ENCODE assay signal across 15 cellular contexts in the genomic region with DNA sequence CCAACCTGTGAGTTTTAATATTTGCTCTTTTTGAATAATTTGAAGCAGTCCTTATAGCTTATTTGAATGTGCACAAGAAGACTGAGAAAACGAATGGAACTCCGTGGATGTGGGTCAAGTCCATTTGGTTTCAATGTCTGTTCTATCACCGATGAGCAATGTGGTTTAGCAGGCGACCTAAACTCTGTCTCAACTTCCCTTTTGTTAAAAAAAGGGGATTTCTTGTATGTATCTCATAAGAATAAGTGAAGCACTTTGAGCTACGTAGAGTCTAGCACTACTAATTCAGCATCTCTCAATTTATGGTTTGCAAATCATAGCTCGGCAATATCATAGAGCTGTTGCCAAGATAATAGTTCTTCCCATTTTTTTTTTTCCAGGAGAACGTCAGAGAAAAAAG. TPM values are rescaled to one million over a fixed set of nuclear protein-coding genes. Genes with fewer than 3 reads are reported as not detected.
DNase-seq lines count a peak whose midpoint lies in the region; ATAC-seq and TF ChIP-seq lines count a peak whose summit lies in the region.
"Had no signal": no experiment of that assay in that cellular context is flagged by ENCODE, and none has a peak within 500 bp of the region (broad histone marks: within the 10 kb centered on the region; RNA-seq: fewer than 3 reads in every experiment).

No MANE protein-coding gene starts in this region.

- intact Hi-C loops in Panc1 (cut with micrococcal nuclease; ENCODE audit: unreplicated experiment), result no loop called here
- intact Hi-C loops in Right ventricle myocardium inferior (cut with DNase I), result no loop called here

- no peak overlapping the region for H3K4me3 ChIP-seq in Panc1 (ENCODE audit: low read depth in 2 of 2, low read length in 2 of 2)
- H3K4me3 ChIP-seq: thoracic aorta had no signal

- POLR2A ChIA-PET in Panc1 (lab: Charles Lee), result no interaction called here
- POLR2A ChIA-PET in activated CD4-positive, alpha-beta T cell treated with anti-CD3 and anti-CD28 coated beads, Interleukin-2, amount 10 ng/mL, durations not matched to agents 7 days and 5 days (lab: Charles Lee), result no interaction called here

- ATAC-seq in GM18520 (IDR thresholded peaks at IDR 0.05; ENCODE audit: unreplicated experiment) (peak; percentile 23), HG03060 (IDR thresholded peaks at IDR 0.05; ENCODE audit: low read depth, unreplicated experiment) (peak; percentile 32), Panc1 (no peak), HG03460 (IDR thresholded peaks at IDR 0.05; ENCODE audit: unreplicated experiment) (no peak), Right ventricle myocardium inferior (no peak)
- ATAC-seq: activated T-cell treated with anti-CD3 and anti-CD28 coated beads, Interleukin-2, amount 50 U/mL, for 4 hours had no signal

- no peak for TF ChIP-seq CTCF in Panc1 (IDR thresholded peaks at IDR 0.05)

- H3K36me3 ChIP-seq in Panc1 (ENCODE audit: control insufficient read depth, insufficient read depth, low read length), result no peaks in the 10 kb centered on the region
- H3K36me3 ChIP-seq: thoracic aorta had no signal

- no peak overlapping the region for H3K4me3 Mint-ChIP-seq in activated CD4-positive, alpha-beta T cell treated with anti-CD3 and anti-CD28 coated beads, Interleukin-2, amount 10 ng/mL, durations not matched to agents 7 days and 5 days
- H3K4me3 Mint-ChIP-seq: activated T-cell treated with anti-CD3 and anti-CD28 coated beads, Interleukin-2, amount 50 U/mL, for 4 hours had no signal

- H3K4me1 Mint-ChIP-seq in activated CD4-positive, alpha-beta T cell treated with anti-CD3 and anti-CD28 coated beads, Interleukin-2, amount 10 ng/mL, durations not matched to agents 7 days and 5 days, result peaks cover 23% of the 10 kb centered on the region

- DNase-seq in AML-193 (lab: John Stamatoyannopoulos, UW) (peak; percentile 33 to 61), Panc1 (ENCODE audit: low read depth, low spot score) (no peak), NCI-H1436 treated with DMSO at 0.1 percent for 48 hours (lab: John Stamatoyannopoulos, UW) (no peak), Right ventricle myocardium inferior (ENCODE audit: missing footprints) (no peak)
- DNase-seq in activated CD4-positive, alpha-beta T cell treated with anti-CD3 and anti-CD28 coated beads, Interleukin-2, amount 10 ng/mL, durations not matched to agents 7 days and 5 days, result no peak
- DNase-seq: activated CD4-positive, CD25-positive, alpha-beta regulatory T cell; activated T-cell treated with anti-CD3 and anti-CD28 coated beads, Interleukin-2, amount 50 U/mL, for 4 hours; amygdala; H7; NCI-H2227 treated with DMSO at 0.1 percent for 48 hours; retina had no signal

- H3K27ac Mint-ChIP-seq in activated CD4-positive, alpha-beta T cell treated with anti-CD3 and anti-CD28 coated beads, Interleukin-2, amount 10 ng/mL, durations not matched to agents 7 days and 5 days, result no peak overlapping the region

- H3K4me1 ChIP-seq in Panc1 (ENCODE audit: control insufficient read depth, insufficient read depth, low read length), result peaks cover 14% of the 10 kb centered on the region

- H3K9me3 Mint-ChIP-seq in activated CD4-positive, alpha-beta T cell treated with anti-CD3 and anti-CD28 coated beads, Interleukin-2, amount 10 ng/mL, durations not matched to agents 7 days and 5 days, result no peaks in the 10 kb centered on the region
- H3K9me3 Mint-ChIP-seq: activated T-cell treated with anti-CD3 and anti-CD28 coated beads, Interleukin-2, amount 50 U/mL, for 4 hours had no signal

- H3K27me3 ChIP-seq in Panc1 (ENCODE audit: control insufficient read depth, insufficient read depth, low read length), result no peaks in the 10 kb centered on the region

- H3K36me3 Mint-ChIP-seq in activated CD4-positive, alpha-beta T cell treated with anti-CD3 and anti-CD28 coated beads, Interleukin-2, amount 10 ng/mL, durations not matched to agents 7 days and 5 days (ENCODE audit: low read depth), result no peaks in the 10 kb centered on the region

- H3K27ac ChIP-seq in Panc1 (ENCODE audit: low read length), result peak overlapping the region; percentile 24; the same call in 1 of the 2 replicates
- H3K27ac ChIP-seq: thoracic aorta had no signal

- CTCF ChIA-PET in Panc1 (lab: Charles Lee), result no interaction called here
- CTCF ChIA-PET in activated CD4-positive, alpha-beta T cell treated with anti-CD3 and anti-CD28 coated beads, Interleukin-2, amount 10 ng/mL, durations not matched to agents 7 days and 5 days (lab: Charles Lee), result interaction anchor here (1.2 kb wide), 1 partner anchor 27 kb away, joined by 3 read pairs; no protein-coding TSS in a partner anchor

- peaks cover 4% of the 10 kb centered on the region for H3K27me3 Mint-ChIP-seq in activated CD4-positive, alpha-beta T cell treated with anti-CD3 and anti-CD28 coated beads, Interleukin-2, amount 10 ng/mL, durations not matched to agents 7 days and 5 days

- no peaks in the 10 kb centered on the region for H3K9me3 ChIP-seq in Panc1 (ENCODE audit: control insufficient read depth, insufficient read depth, low read depth, low read length)
- H3K9me3 ChIP-seq: thoracic aorta had no signal

- BruUV-seq in Panc1 (replicated peaks; lab: Mats Ljungman, UMichigan), result no TSS peak

- in situ Hi-C loops in Panc1 (cut with HindIII; ENCODE audit: low pct_unique_long_range_greater_than_20kb, low sequenced_read_pairs), result no loop called here

RNA-seq across cellular contexts. Expression of a gene that starts 4.6 kb away (rescaled TPM):
- total RNA-seq in Panc1 (2021; ENCODE audit: unreplicated experiment), result 94.2 TPM
- polyA plus RNA-seq in Panc1 (2012; ENCODE audit: insufficient read length), result 23.3 TPM
- total RNA-seq in activated CD4-positive, alpha-beta T cell treated with anti-CD3 and anti-CD28 coated beads, Interleukin-2, amount 10 ng/mL, durations not matched to agents 7 days and 5 days, result 10 to 100 TPM; 15.9 to 19.1 TPM
- total RNA-seq in Right ventricle myocardium inferior, result 14.2 TPM

Comparison
In these comparisons a context has a peak if more than half of its experiments do, and no peak if none do; other contexts are left out.
1. DNase-seq: peak in AML-193 (2 of 2); none in Panc1 (single experiment), activated CD4-positive, alpha-beta T cell treated with anti-CD3 and anti-CD28 coated beads, Interleukin-2, amount 10 ng/mL, durations not matched to agents 7 days and 5 days (single experiment), NCI-H1436 treated with DMSO at 0.1 percent for 48 hours (single experiment) and Right ventricle myocardium inferior (single experiment).
2. ATAC-seq: peak in GM18520 (single experiment) and HG03060 (single experiment); none in Panc1 (single experiment), HG03460 (single experiment) and Right ventricle myocardium inferior (single experiment).